1 cellular context compared by ENCODE assay signal in the genomic region with DNA sequence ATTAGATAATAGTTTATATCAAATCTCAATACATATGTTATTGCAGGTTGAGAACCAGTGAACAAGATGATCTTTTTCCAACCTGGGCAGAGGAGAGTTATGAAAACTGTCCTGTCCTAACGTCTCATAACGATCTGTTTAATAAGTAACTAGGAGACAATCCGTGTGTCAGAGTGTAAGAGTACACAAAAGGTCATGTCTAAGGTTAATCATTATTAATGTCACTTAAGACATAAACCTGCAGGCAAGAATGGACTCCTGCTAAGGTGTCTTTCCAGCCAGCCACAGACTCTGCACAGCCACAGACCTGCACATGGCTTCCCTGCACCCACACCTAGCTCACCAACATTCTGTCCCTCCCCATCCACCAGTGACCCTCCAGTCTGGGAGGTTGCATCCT.
TF ChIP-seq lines count a peak whose summit lies in the region.

No MANE protein-coding gene starts in this region.

TF ChIP-seq in GM12878, 131 proteins besides CTCF, POLR2A, EP300 and RAD21 (continued from another document):
- TF ChIP-seq REST (IDR thresholded peaks at IDR 0.05; ENCODE audit: low read depth, low read length): no peak
